9 cellular contexts compared by ENCODE assay signal in genomic region chr4:4762909-4763814, GRCh38.
DNase-seq lines count a peak whose midpoint lies in the region; ATAC-seq, FAIRE-seq and TF ChIP-seq lines count a peak whose summit lies in the region.
"Had no signal": no experiment of that assay in that cellular context is flagged by ENCODE, and none has a peak within 500 bp of the region (broad histone marks: within the 10 kb centered on the region; RNA-seq: fewer than 3 reads in every experiment).

No MANE protein-coding gene starts in this region.

- H3K9me3 ChIP-seq in cardiac muscle cell (ENCODE audit: low read depth) (no peaks in the 10 kb centered on the region), right atrium auricular region (no peaks in the 10 kb centered on the region), mucosa of descending colon (no peaks in the 10 kb centered on the region)
- H3K9me3 ChIP-seq: upper lobe of left lung had no signal

- H3K4me3 Mint-ChIP-seq in stimulated activated naive CD8-positive, alpha-beta T cell treated with anti-CD3 and anti-CD28 coated beads, Interleukin-15, Interleukin-2, amounts not matched to agents 100 ng/mL and 50 ng/mL, for 24 hours: peak overlapping the region; percentile 69

- H3K27me3 Mint-ChIP-seq in stimulated activated naive CD8-positive, alpha-beta T cell treated with anti-CD3 and anti-CD28 coated beads, Interleukin-15, Interleukin-2, amounts not matched to agents 100 ng/mL and 50 ng/mL, for 24 hours: peaks cover 8% of the 10 kb centered on the region

- DNase-seq in cardiac muscle cell (ENCODE audit: low read depth in 1 of 2, low spot score in 1 of 2) (peak; percentile 63 to 83), right atrium auricular region (ENCODE audit: low spot score) (no peak), OCI-M1 (lab: John Stamatoyannopoulos, UW) (peak; percentile 82), HTR-8/SVneo (ENCODE audit: insufficient read length, low spot score) (no peak), mucosa of descending colon (no peak)
- DNase-seq: upper lobe of left lung had no signal

- no peak for FAIRE-seq in HTR-8/SVneo (lab: Jason Lieb, UNC)

- TF ChIP-seq CTCF in cardiac muscle cell (IDR thresholded peaks at IDR 0.05; ENCODE audit: low read depth, low read length) (no peak), right atrium auricular region (IDR thresholded peaks at IDR 0.05) (no peak), mucosa of descending colon (IDR thresholded peaks at IDR 0.05) (no peak)

- H3K27me3 ChIP-seq in cardiac muscle cell (no peaks in the 10 kb centered on the region), right atrium auricular region (no peaks in the 10 kb centered on the region)
- H3K27me3 ChIP-seq: upper lobe of left lung had no signal

- peaks cover 17% of the 10 kb centered on the region for H3K4me1 Mint-ChIP-seq in stimulated activated naive CD8-positive, alpha-beta T cell treated with anti-CD3 and anti-CD28 coated beads, Interleukin-15, Interleukin-2, amounts not matched to agents 100 ng/mL and 50 ng/mL, for 24 hours (ENCODE audit: low read depth)

- ATAC-seq in HG02763 (IDR thresholded peaks at IDR 0.05; ENCODE audit: unreplicated experiment): peak; percentile 79
- ATAC-seq in esophagus mucosa: peak; percentile 66
- no peak for ATAC-seq in mucosa of descending colon

- no peak overlapping the region for H3K4me3 ChIP-seq in cardiac muscle cell
- no peak overlapping the region for H3K4me3 ChIP-seq in right atrium auricular region
- no peak overlapping the region for H3K4me3 ChIP-seq in mucosa of descending colon
- H3K4me3 ChIP-seq: upper lobe of left lung had no signal

- H3K4me1 ChIP-seq in cardiac muscle cell (ENCODE audit: low read depth) (peaks cover 10% of the 10 kb centered on the region), right atrium auricular region (no peaks in the 10 kb centered on the region), mucosa of descending colon (ENCODE audit: low read depth) (no peaks in the 10 kb centered on the region)
- H3K4me1 ChIP-seq: upper lobe of left lung had no signal

- intact Hi-C loops in mucosa of descending colon (cut with DNase I, micrococcal nuclease): no loop called here

- H3K36me3 Mint-ChIP-seq in stimulated activated naive CD8-positive, alpha-beta T cell treated with anti-CD3 and anti-CD28 coated beads, Interleukin-15, Interleukin-2, amounts not matched to agents 100 ng/mL and 50 ng/mL, for 24 hours (ENCODE audit: low read depth): no peaks in the 10 kb centered on the region

- H3K27ac ChIP-seq in cardiac muscle cell (no peak overlapping the region), right atrium auricular region (no peak overlapping the region)
- H3K27ac ChIP-seq: upper lobe of left lung had no signal

- peak overlapping the region; percentile 77 for H3K27ac Mint-ChIP-seq in stimulated activated naive CD8-positive, alpha-beta T cell treated with anti-CD3 and anti-CD28 coated beads, Interleukin-15, Interleukin-2, amounts not matched to agents 100 ng/mL and 50 ng/mL, for 24 hours

- peaks cover 4% of the 10 kb centered on the region for H3K9me3 Mint-ChIP-seq in stimulated activated naive CD8-positive, alpha-beta T cell treated with anti-CD3 and anti-CD28 coated beads, Interleukin-15, Interleukin-2, amounts not matched to agents 100 ng/mL and 50 ng/mL, for 24 hours

- H3K36me3 ChIP-seq in cardiac muscle cell (no peaks in the 10 kb centered on the region), right atrium auricular region (no peaks in the 10 kb centered on the region), mucosa of descending colon (ENCODE audit: low read depth) (no peaks in the 10 kb centered on the region)
- H3K36me3 ChIP-seq: upper lobe of left lung had no signal

Comparison
In these comparisons a context has a peak if more than half of its experiments do, and no peak if none do; other contexts are left out.
1. DNase-seq: peak in cardiac muscle cell (2 of 2) and OCI-M1 (single experiment); none in right atrium auricular region (single experiment), HTR-8/SVneo (single experiment) and mucosa of descending colon (0 of 3).